9 cellular contexts compared by ENCODE assay signal in genomic region chr19:14375055-14375581, GRCh38. TPM values are rescaled to one million over a fixed set of nuclear protein-coding genes. Genes with fewer than 3 reads are reported as not detected.
A peak's percentile ranks its signal among the peaks of the same experiment; 100 is the strongest.
DNase-seq lines count a peak whose midpoint lies in the region; ATAC-seq and TF ChIP-seq lines count a peak whose summit lies in the region.
"Had no signal": no experiment of that assay in that cellular context is flagged by ENCODE, and none has a peak within 500 bp of the region (broad histone marks: within the 10 kb centered on the region; RNA-seq: fewer than 3 reads in every experiment).

No MANE protein-coding gene starts in this region.

- no peaks in the 10 kb centered on the region for H3K36me3 Mint-ChIP-seq in activated CD4-positive, alpha-beta T cell treated with anti-CD3 and anti-CD28 coated beads for 36 hours (ENCODE audit: low read depth)

- H3K9me3 Mint-ChIP-seq in activated CD4-positive, alpha-beta T cell treated with anti-CD3 and anti-CD28 coated beads for 36 hours (ENCODE audit: low read depth): no peaks in the 10 kb centered on the region

- H3F3A ChIP-seq in PC-9 (ENCODE audit: insufficient read depth, low read depth): peaks cover 17% of the 10 kb centered on the region

- H3K36me3 ChIP-seq in PC-9 (ENCODE audit: low read depth): no peaks in the 10 kb centered on the region

- no peaks in the 10 kb centered on the region for H3K9me3 ChIP-seq in PC-9 (ENCODE audit: insufficient read depth, low read depth)

- no peaks in the 10 kb centered on the region for H4K20me1 ChIP-seq in PC-9 (ENCODE audit: insufficient read depth)

- peak; percentile 68 for ATAC-seq in activated CD4-positive, alpha-beta T cell treated with anti-CD3 and anti-CD28 coated beads for 36 hours
- ATAC-seq in left cardiac atrium: peak; percentile 67 to 73
- peak; percentile 74 for ATAC-seq in stimulated activated naive CD8-positive, alpha-beta T cell treated with anti-CD3 and anti-CD28 coated beads, Interleukin-15, Interleukin-2, amounts not matched to agents 100 U/mL and 50 U/mL, for 24 hours

- no peak overlapping the region for H3K4me2 ChIP-seq in PC-9

- H3K4me3 ChIP-seq in PC-9: no peak overlapping the region

- POLR2A ChIA-PET in activated CD4-positive, alpha-beta T cell treated with anti-CD3 and anti-CD28 coated beads for 36 hours (lab: Charles Lee): interaction anchor here (1.5 kb wide), 1 partner anchor 9 kb away, joined by 7 read pairs; no protein-coding TSS in a partner anchor
- POLR2A ChIA-PET in PC-9 (lab: Charles Lee; ENCODE audit: unreplicated experiment): no interaction called here

- H3K4me1 ChIP-seq in PC-9 (replicated peaks; ENCODE audit: insufficient read depth): no peaks in the 10 kb centered on the region

- H3K4me1 Mint-ChIP-seq in activated CD4-positive, alpha-beta T cell treated with anti-CD3 and anti-CD28 coated beads for 36 hours: peaks cover 63% of the 10 kb centered on the region

- H3K4me3 Mint-ChIP-seq in activated CD4-positive, alpha-beta T cell treated with anti-CD3 and anti-CD28 coated beads for 36 hours: peak overlapping the region; percentile 56

- BruUV-seq in PC-9 (replicated peaks; lab: Mats Ljungman, UMichigan): no TSS peak

- intact Hi-C loops in activated CD4-positive, alpha-beta T cell treated with anti-CD3 and anti-CD28 coated beads for 36 hours (cut with DNase I, micrococcal nuclease): loop anchor here in 1 of 2 experiments (10.0 kb wide), 2 partner anchors 1090 to 1700 kb away; partner anchors contain the start of genes RASAL3 and TPM4
- intact Hi-C loops in left cardiac atrium (cut with DNase I): no loop called here
- intact Hi-C loops in PC-9 (cut with micrococcal nuclease; ENCODE audit: unreplicated experiment): no loop called here

- H3K27me3 Mint-ChIP-seq in activated CD4-positive, alpha-beta T cell treated with anti-CD3 and anti-CD28 coated beads for 36 hours: no peaks in the 10 kb centered on the region

- no peaks in the 10 kb centered on the region for H3K27me3 ChIP-seq in PC-9 (ENCODE audit: insufficient read depth, low read depth)

- peak; percentile 74 for DNase-seq in activated CD4-positive, alpha-beta T cell treated with anti-CD3 and anti-CD28 coated beads for 36 hours
- DNase-seq in activated CD4-positive, alpha-beta T cell treated with anti-CD3 and anti-CD28 coated beads for 1 hour: no peak
- DNase-seq in activated T-cell treated with anti-CD3 and anti-CD28 coated beads, Interleukin-2, amount 50 U/mL, for 1 hour: peak; percentile 73
- DNase-seq in left cardiac atrium (peak; percentile 42), NCI-H2081 treated with DMSO at 0.1 percent for 48 hours (lab: John Stamatoyannopoulos, UW) (no peak), SHP77 (lab: John Stamatoyannopoulos, UW) (no peak), PC-9 (no peak)
- peak; percentile 72 for DNase-seq in stimulated activated naive CD8-positive, alpha-beta T cell treated with anti-CD3 and anti-CD28 coated beads, Interleukin-15, Interleukin-2, amounts not matched to agents 100 U/mL and 50 U/mL, for 24 hours

- CTCF ChIA-PET in activated CD4-positive, alpha-beta T cell treated with anti-CD3 and anti-CD28 coated beads for 36 hours (lab: Charles Lee): interaction anchor here (0.6 to 2.6 kb wide), 4 partner anchors 9 to 146 kb away, joined by 3 to 12 read pairs (median 4); no protein-coding TSS in a partner anchor
- CTCF ChIA-PET in PC-9 (lab: Charles Lee): no interaction called here

- no peak overlapping the region for H3K27ac ChIP-seq in PC-9
- H3K27ac ChIP-seq: 22Rv1 had no signal

- no peak for TF ChIP-seq CTCF in PC-9 (conservative IDR thresholded peaks at IDR 0.05)

- peak overlapping the region; percentile 95 for H3K27ac Mint-ChIP-seq in activated CD4-positive, alpha-beta T cell treated with anti-CD3 and anti-CD28 coated beads for 36 hours

- H3K79me2 ChIP-seq in PC-9 (ENCODE audit: low read depth): no peaks in the 10 kb centered on the region

- no peaks in the 10 kb centered on the region for H3K9me2 ChIP-seq in PC-9 (ENCODE audit: insufficient read depth)

- no peak overlapping the region for H2AFZ ChIP-seq in PC-9

RNA-seq across cellular contexts. Expression of gene ADGRE5, which starts 6.1 kb away (rescaled TPM):
- total RNA-seq in activated CD4-positive, alpha-beta T cell treated with anti-CD3 and anti-CD28 coated beads for 36 hours: 100 to 1,000 TPM; 207 to 232 TPM
- 10 to 100 TPM; 41.6 to 43.8 TPM for total RNA-seq in left cardiac atrium
- 61.1 and 68.2 TPM in 2 replicates for total RNA-seq in PC-9 (2021)

RNA-seq across cellular contexts. Expression of gene DDX39A, which starts 44.0 kb away (rescaled TPM):
- total RNA-seq in activated CD4-positive, alpha-beta T cell treated with anti-CD3 and anti-CD28 coated beads for 36 hours: 100 to 1,000 TPM; 168 to 185 TPM
- total RNA-seq in left cardiac atrium (10 to 100 TPM; 31.8 to 41.6 TPM), PC-9 (2021) (66.5 and 67.4 TPM in 2 replicates)

RNA-seq across cellular contexts. Expression of gene PKN1, which starts 58.0 kb away (rescaled TPM):
- total RNA-seq in activated CD4-positive, alpha-beta T cell treated with anti-CD3 and anti-CD28 coated beads for 36 hours: 100 to 1,000 TPM; 173 to 176 TPM
- total RNA-seq in left cardiac atrium (100 to 1,000 TPM; 119 to 146 TPM), PC-9 (2021) (257 and 417 TPM in 2 replicates)

Comparison
In these comparisons a context has a peak if more than half of its experiments do, and no peak if none do; other contexts are left out.
1. DNase-seq: peak in activated CD4-positive, alpha-beta T cell treated with anti-CD3 and anti-CD28 coated beads for 36 hours (single experiment), activated T-cell treated with anti-CD3 and anti-CD28 coated beads, Interleukin-2, amount 50 U/mL, for 1 hour (single experiment), left cardiac atrium (single experiment) and stimulated activated naive CD8-positive, alpha-beta T cell treated with anti-CD3 and anti-CD28 coated beads, Interleukin-15, Interleukin-2, amounts not matched to agents 100 U/mL and 50 U/mL, for 24 hours (single experiment); none in activated CD4-positive, alpha-beta T cell treated with anti-CD3 and anti-CD28 coated beads for 1 hour (single experiment), NCI-H2081 treated with DMSO at 0.1 percent for 48 hours (single experiment), SHP77 (0 of 2) and PC-9 (0 of 2).
2. Peak in every context shown above with its lines, with median percentiles within 50 percentile points of each other: ATAC-seq.